22 cellular contexts compared by ENCODE assay signal in genomic region chr4:2767046-2767704, GRCh38.
"Had no signal": no experiment of that assay in that cellular context is flagged by ENCODE, and none has a peak within 500 bp of the region (broad histone marks: within the 10 kb centered on the region; RNA-seq: fewer than 3 reads in every experiment).

No MANE protein-coding gene starts in this region.

- ATAC-seq: activated CD8-positive, alpha-beta memory T cell treated with anti-CD3 and anti-CD28 coated beads, Interleukin-2, amount 10 ng/mL, durations not matched to agents 7 days and 5 days; activated CD8-positive, alpha-beta T cell treated with anti-CD3 and anti-CD28 coated beads for 36 hours; effector memory CD8-positive, alpha-beta T cell; esophagus mucosa; stimulated activated naive CD8-positive, alpha-beta T cell treated with anti-CD3 and anti-CD28 coated beads, Interleukin-15, Interleukin-2, amounts not matched to agents 100 U/mL and 50 U/mL, for 24 hours; upper lobe of right lung had no signal

- H3K4me3 Mint-ChIP-seq: activated CD4-positive, alpha-beta T cell treated with anti-CD3 and anti-CD28 coated beads, Interleukin-2, amount 10 ng/mL, durations not matched to agents 7 days and 5 days; activated CD8-positive, alpha-beta memory T cell treated with anti-CD3 and anti-CD28 coated beads, Interleukin-2, amount 10 ng/mL, durations not matched to agents 7 days and 5 days; activated CD8-positive, alpha-beta T cell treated with anti-CD3 and anti-CD28 coated beads for 36 hours; activated naive CD4-positive, alpha-beta T cell treated with anti-CD3 and anti-CD28 coated beads, Interleukin-2, amount 50 U/mL, for 24 hours; effector memory CD8-positive, alpha-beta T cell; immature natural killer cell; memory B cell had no signal

- H3K27ac Mint-ChIP-seq: activated CD4-positive, alpha-beta T cell treated with anti-CD3 and anti-CD28 coated beads, Interleukin-2, amount 10 ng/mL, durations not matched to agents 7 days and 5 days; activated CD8-positive, alpha-beta memory T cell treated with anti-CD3 and anti-CD28 coated beads, Interleukin-2, amount 10 ng/mL, durations not matched to agents 7 days and 5 days; activated CD8-positive, alpha-beta T cell treated with anti-CD3 and anti-CD28 coated beads for 36 hours; effector memory CD8-positive, alpha-beta T cell; immature natural killer cell; memory B cell had no signal

- H3K4me3 ChIP-seq: adrenal gland, ascending aorta, dorsolateral prefrontal cortex, hepatocyte, upper lobe of right lung had no signal

- H2AFZ ChIP-seq: hepatocyte had no signal

- H3K36me3 Mint-ChIP-seq: activated CD8-positive, alpha-beta memory T cell treated with anti-CD3 and anti-CD28 coated beads, Interleukin-2, amount 10 ng/mL, durations not matched to agents 7 days and 5 days; activated naive CD4-positive, alpha-beta T cell treated with anti-CD3 and anti-CD28 coated beads, Interleukin-2, amount 50 U/mL, for 24 hours; immature natural killer cell; memory B cell had no signal

- H3K79me2 ChIP-seq: hepatocyte had no signal

- H3K4me1 ChIP-seq: ascending aorta had no signal

- H3K27ac ChIP-seq: adrenal gland, ascending aorta, brain microvascular endothelial cell, dorsolateral prefrontal cortex, hepatocyte, upper lobe of right lung had no signal

- DNase-seq: activated CD4-positive, alpha-beta T cell treated with anti-CD3 and anti-CD28 coated beads, Interleukin-2, amount 10 ng/mL, durations not matched to agents 7 days and 5 days; activated CD8-positive, alpha-beta memory T cell treated with anti-CD3 and anti-CD28 coated beads, Interleukin-2, amount 10 ng/mL, durations not matched to agents 7 days and 5 days; activated CD8-positive, alpha-beta T cell treated with anti-CD3 and anti-CD28 coated beads for 36 hours; activated gamma-delta T cell treated with Interleukin-2 at 50 U/mL for 16 hours; activated T-cell treated with anti-CD3 and anti-CD28 coated beads for 4 hours; brain microvascular endothelial cell; central memory CD4-positive, alpha-beta T cell; effector memory CD8-positive, alpha-beta T cell; foreskin melanocyte; immature natural killer cell; occipital lobe; retina; stimulated activated CD4-positive, alpha-beta T cell treated with anti-CD3 and anti-CD28 coated beads, Interleukin-4, amount 100 ng/mL, for 24 hours; stimulated activated naive CD8-positive, alpha-beta T cell treated with anti-CD3 and anti-CD28 coated beads, Interleukin-15, Interleukin-2, amounts not matched to agents 100 U/mL and 50 U/mL, for 24 hours; upper lobe of right lung had no signal

- H3K27me3 Mint-ChIP-seq: activated CD4-positive, alpha-beta T cell treated with anti-CD3 and anti-CD28 coated beads, Interleukin-2, amount 10 ng/mL, durations not matched to agents 7 days and 5 days; activated CD8-positive, alpha-beta memory T cell treated with anti-CD3 and anti-CD28 coated beads, Interleukin-2, amount 10 ng/mL, durations not matched to agents 7 days and 5 days; activated CD8-positive, alpha-beta T cell treated with anti-CD3 and anti-CD28 coated beads for 36 hours; activated naive CD4-positive, alpha-beta T cell treated with anti-CD3 and anti-CD28 coated beads, Interleukin-2, amount 50 U/mL, for 24 hours; effector memory CD8-positive, alpha-beta T cell; memory B cell had no signal

- H3K27me3 ChIP-seq: adrenal gland, ascending aorta, brain microvascular endothelial cell, dorsolateral prefrontal cortex, hepatocyte, upper lobe of right lung had no signal

- H3K9me3 Mint-ChIP-seq: activated naive CD4-positive, alpha-beta T cell treated with anti-CD3 and anti-CD28 coated beads, Interleukin-2, amount 50 U/mL, for 24 hours; effector memory CD8-positive, alpha-beta T cell; immature natural killer cell had no signal

- H3K4me2 ChIP-seq: hepatocyte had no signal
